In genomic region chr2:118969734-118970395, GRCh38 we compare ENCODE assay signal across 17 cellular contexts. TPM values are rescaled to one million over a fixed set of nuclear protein-coding genes. Genes with fewer than 3 reads are reported as not detected.
A peak's percentile ranks its signal among the peaks of the same experiment; 100 is the strongest.
DNase-seq lines count a peak whose midpoint lies in the region; ATAC-seq, FAIRE-seq and TF ChIP-seq lines count a peak whose summit lies in the region.
"Had no signal": no experiment of that assay in that cellular context is flagged by ENCODE, and none has a peak within 500 bp of the region (broad histone marks: within the 10 kb centered on the region; RNA-seq: fewer than 3 reads in every experiment).

No MANE protein-coding gene starts in this region.

- H3K4me1 ChIP-seq in CD8-positive, alpha-beta memory T cell (ENCODE audit: insufficient read depth, low read length): no peaks in the 10 kb centered on the region
- H3K4me1 ChIP-seq: SJSA1 had no signal

- H3K9me3 ChIP-seq in CD8-positive, alpha-beta memory T cell (ENCODE audit: low read length): no peaks in the 10 kb centered on the region
- H3K9me3 ChIP-seq: SJSA1 had no signal

- no peaks in the 10 kb centered on the region for H3K36me3 ChIP-seq in bronchial epithelial cell (ENCODE audit: control insufficient read depth, insufficient read depth, low read length)
- H3K36me3 ChIP-seq in CD8-positive, alpha-beta memory T cell (ENCODE audit: insufficient read depth, low read length): no peaks in the 10 kb centered on the region
- H3K36me3 ChIP-seq: SJSA1 had no signal

- no peak overlapping the region for H3K27ac ChIP-seq in CD8-positive, alpha-beta memory T cell (ENCODE audit: low read depth, low read length)
- H3K27ac ChIP-seq: C4-2B, SJSA1 had no signal

- H3K27me3 Mint-ChIP-seq in CD8-positive, alpha-beta memory T cell: peaks cover 15 to 19% of the 10 kb centered on the region in 2 donors

- H3K36me3 Mint-ChIP-seq in CD8-positive, alpha-beta memory T cell: no peaks in the 10 kb centered on the region

- ATAC-seq in GM19351 (IDR thresholded peaks at IDR 0.05; ENCODE audit: unreplicated experiment) (no peak), HG02642 (IDR thresholded peaks at IDR 0.05; ENCODE audit: poor library complexity, unreplicated experiment) (no peak)
- ATAC-seq: GM12878 had no signal

- no peaks in the 10 kb centered on the region for H3K9me3 Mint-ChIP-seq in CD8-positive, alpha-beta memory T cell

- CTCF ChIA-PET in CD8-positive, alpha-beta memory T cell (lab: Charles Lee): no interaction called here

- no peak for TF ChIP-seq CTCF in GM13976 (IDR thresholded peaks at IDR 0.05; ENCODE audit: borderline replicate concordance, control extremely low read depth, extremely low read depth, insufficient read depth, missing control alignments)
- TF ChIP-seq CTCF in bronchial epithelial cell (IDR thresholded peaks at IDR 0.05; ENCODE audit: insufficient read depth, low read length, severe bottlenecking): no peak

- POLR2A ChIA-PET in CD8-positive, alpha-beta memory T cell (lab: Charles Lee): no interaction called here

- no peaks in the 10 kb centered on the region for H3K27me3 ChIP-seq in bronchial epithelial cell (ENCODE audit: control insufficient read depth, insufficient read depth, low read length)
- H3K27me3 ChIP-seq in CD8-positive, alpha-beta memory T cell (ENCODE audit: insufficient read depth, low read length, poor library complexity, severe bottlenecking): no peaks in the 10 kb centered on the region
- H3K27me3 ChIP-seq: SJSA1 had no signal

- no peak overlapping the region for H3K27ac Mint-ChIP-seq in CD8-positive, alpha-beta memory T cell

- in situ Hi-C loops in GM13976 (cut with MboI; ENCODE audit: low sequenced_read_pairs, unreplicated experiment): no loop called here

- H3K4me3 ChIP-seq in bronchial epithelial cell (ENCODE audit: low read depth, low read length): no peak overlapping the region
- no peak overlapping the region for H3K4me3 ChIP-seq in CD8-positive, alpha-beta memory T cell (ENCODE audit: low read length)
- H3K4me3 ChIP-seq: GM12878, SJSA1 had no signal

- DNase-seq in GM13976 (ENCODE audit: low spot score) (peak; percentile 7), bronchial epithelial cell (ENCODE audit: low read depth) (no peak), kidney tubule cell (ENCODE audit: low spot score) (peak; percentile 30), DMS53 treated with DMSO at 0.1 percent for 48 hours (lab: John Stamatoyannopoulos, UW; ENCODE audit: unreplicated experiment) (no peak)
- DNase-seq in CD8-positive, alpha-beta memory T cell: no peak
- DNase-seq: DMS53, HCEC 1CT, NCI-H1436 treated with DMSO at 0.1 percent for 48 hours, NCI-H2081, NCI-H524 had no signal

- peak; percentile 58 for FAIRE-seq in bronchial epithelial cell (lab: Jason Lieb, UNC)
- FAIRE-seq: GM12878 had no signal

- no peak overlapping the region for H3K4me3 Mint-ChIP-seq in CD8-positive, alpha-beta memory T cell

- no peaks in the 10 kb centered on the region for H3K4me1 Mint-ChIP-seq in CD8-positive, alpha-beta memory T cell

RNA-seq across cellular contexts. Expression of gene MARCO, which starts 27.9 kb away (rescaled TPM):
- total RNA-seq in bronchial epithelial cell: 0.13 TPM in 1 of 2 replicates, not detected in the other
- total RNA-seq in CD8-positive, alpha-beta memory T cell: not detected
- polyA plus RNA-seq in CD8-positive, alpha-beta memory T cell: not detected
- total RNA-seq: RPMI7951, SJSA1 had no signal
- polyA plus RNA-seq: AG04450 had no signal

Comparison
In these comparisons a context has a peak if more than half of its experiments do, and no peak if none do; other contexts are left out.
1. DNase-seq: peak in GM13976 (single experiment) and kidney tubule cell (single experiment); none in bronchial epithelial cell (single experiment), CD8-positive, alpha-beta memory T cell (0 of 5) and DMS53 treated with DMSO at 0.1 percent for 48 hours (single experiment).